1 cellular context compared by ENCODE assay signal in genomic region chr17:17067277-17067676, GRCh38.
TF ChIP-seq lines count a peak whose summit lies in the region.

No MANE protein-coding gene starts in this region.

TF ChIP-seq in HepG2, 621 proteins besides CTCF, POLR2A, EP300 and RAD21 (continued from another document):
- TF ChIP-seq USF2 (IDR thresholded peaks at IDR 0.05; ENCODE audit: low read depth, low read length): no peak
- no peak for TF ChIP-seq USF2 (CRISPR knock-in tag; IDR thresholded peaks at IDR 0.05; ENCODE audit: borderline replicate concordance)
- peak; percentile 28; the same call in 1 of the 2 replicates for TF ChIP-seq GATAD2A (CRISPR knock-in tag; IDR thresholded peaks at IDR 0.05)
- no peak for TF ChIP-seq SYNCRIP (IDR thresholded peaks at IDR 0.05; ENCODE audit: insufficient read depth, low read depth, low read length)
- TF ChIP-seq, protein P1, sequence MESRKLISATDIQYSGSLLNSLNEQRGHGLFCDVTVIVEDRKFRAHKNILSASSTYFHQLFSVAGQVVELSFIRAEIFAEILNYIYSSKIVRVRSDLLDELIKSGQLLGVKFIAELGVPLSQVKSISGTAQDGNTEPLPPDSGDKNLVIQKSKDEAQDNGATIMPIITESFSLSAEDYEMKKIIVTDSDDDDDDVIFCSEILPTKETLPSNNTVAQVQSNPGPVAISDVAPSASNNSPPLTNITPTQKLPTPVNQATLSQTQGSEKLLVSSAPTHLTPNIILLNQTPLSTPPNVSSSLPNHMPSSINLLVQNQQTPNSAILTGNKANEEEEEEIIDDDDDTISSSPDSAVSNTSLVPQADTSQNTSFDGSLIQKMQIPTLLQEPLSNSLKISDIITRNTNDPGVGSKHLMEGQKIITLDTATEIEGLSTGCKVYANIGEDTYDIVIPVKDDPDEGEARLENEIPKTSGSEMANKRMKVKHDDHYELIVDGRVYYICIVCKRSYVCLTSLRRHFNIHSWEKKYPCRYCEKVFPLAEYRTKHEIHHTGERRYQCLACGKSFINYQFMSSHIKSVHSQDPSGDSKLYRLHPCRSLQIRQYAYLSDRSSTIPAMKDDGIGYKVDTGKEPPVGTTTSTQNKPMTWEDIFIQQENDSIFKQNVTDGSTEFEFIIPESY (CRISPR knock-in tag; IDR thresholded peaks at IDR 0.05): peak; percentile 90; the same call in 1 of the 2 replicates
- peak; percentile 46; the same call in 1 of the 2 replicates for TF ChIP-seq THAP11 (CRISPR knock-in tag; IDR thresholded peaks at IDR 0.05)
